ENCODE assay signal across 1 cellular context in genomic region chr16:66950437-66950836, GRCh38.
TF ChIP-seq lines count a peak whose summit lies in the region.

No MANE protein-coding gene starts in this region.

TF ChIP-seq in GM12878, 131 proteins besides CTCF, POLR2A, EP300 and RAD21:
- TF ChIP-seq JUNB (IDR thresholded peaks at IDR 0.05) (peak; percentile 78), MEF2B (IDR thresholded peaks at IDR 0.05; ENCODE audit: partially characterized antibody, poor library complexity, severe bottlenecking) (no peak), CEBPB (IDR thresholded peaks at IDR 0.05; ENCODE audit: borderline replicate concordance in 1 of 2, low read depth in 2 of 2, low read length in 2 of 2) (peak in 1 of 2 experiments; percentile 43; a peak in 1 of 4 replicates), CREM (IDR thresholded peaks at IDR 0.05; ENCODE audit: low read depth) (peak; percentile 55; the same call in 1 of the 2 replicates), ETV6 (conservative IDR thresholded peaks at IDR 0.05 in 1 of 2, IDR thresholded peaks at IDR 0.05 in 1 of 2; ENCODE audit: borderline replicate concordance in 1 of 2, low read depth in 1 of 2) (no peak), SMARCA5 (IDR thresholded peaks at IDR 0.05) (peak; percentile 87), NR2F1 (conservative IDR thresholded peaks at IDR 0.05) (no peak), RUNX3 (IDR thresholded peaks at IDR 0.05; ENCODE audit: low read length) (peak; percentile 11; the same call in 1 of the 2 replicates), EED (IDR thresholded peaks at IDR 0.05; ENCODE audit: low read depth) (peak; percentile 13; the same call in 1 of the 2 replicates), IKZF2 (IDR thresholded peaks at IDR 0.05) (peak in 1 of 2 experiments; percentile 17; a peak in 1 of 4 replicates), ATF7 (IDR thresholded peaks at IDR 0.05; ENCODE audit: low read depth) (peak; percentile 47; the same call in 1 of the 2 replicates)
